In the genomic region with DNA sequence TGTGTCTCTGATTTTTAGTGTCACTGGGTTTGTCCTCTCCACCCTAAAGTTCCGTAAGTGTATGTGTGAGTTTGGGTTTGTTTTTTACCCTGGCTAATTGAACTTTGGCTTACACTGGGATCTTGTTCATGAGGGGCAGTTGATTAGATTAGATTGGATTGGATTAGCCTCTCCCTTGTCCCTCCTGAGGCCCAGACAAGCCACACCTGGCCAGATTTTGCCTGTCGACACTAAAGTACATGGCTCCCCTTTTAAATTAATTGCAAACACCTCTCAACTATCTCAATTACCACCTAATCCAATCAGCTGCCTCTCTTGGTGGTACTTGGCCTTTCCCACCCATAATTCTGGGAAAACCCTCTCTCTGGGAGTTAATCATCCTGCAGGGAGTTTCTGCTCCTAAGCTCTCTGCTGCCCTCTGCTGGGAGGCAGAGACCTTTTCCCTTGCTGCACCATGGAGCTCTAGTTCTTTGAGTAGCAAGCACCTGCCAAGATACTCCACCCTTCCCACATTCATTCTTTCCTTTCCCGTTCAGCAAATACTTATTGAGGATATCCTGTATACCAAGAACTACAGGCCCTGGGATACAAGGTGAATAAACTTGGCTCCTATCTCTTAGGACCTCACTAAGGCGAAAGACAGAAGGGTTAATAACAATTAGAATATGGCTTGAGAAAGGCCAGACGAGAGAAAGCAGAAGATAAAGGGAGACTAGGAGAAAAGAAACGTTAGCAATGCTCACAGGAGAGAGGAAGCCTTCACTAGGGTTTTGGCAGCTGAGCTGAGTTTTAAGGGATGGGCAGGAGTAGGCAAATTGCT, we compare ENCODE assay signal across 8 cellular contexts. TPM values are rescaled to one million over a fixed set of nuclear protein-coding genes. Genes with fewer than 3 reads are reported as not detected.
DNase-seq lines count a peak whose midpoint lies in the region; ATAC-seq and TF ChIP-seq lines count a peak whose summit lies in the region.

No MANE protein-coding gene starts in this region.

- H3K4me3 ChIP-seq in AG09309 (ENCODE audit: control insufficient read depth, low read depth, low read length), result no peak overlapping the region

- DNase-seq in AG09309 (ENCODE audit: low read depth), result peak; percentile 25
- DNase-seq in GOT3 (lab: John Stamatoyannopoulos, UW), result peak; percentile 31
- DNase-seq in NCI-H524 treated with DMSO at 0.1 percent for 48 hours (lab: John Stamatoyannopoulos, UW), result peak; percentile 92
- DNase-seq in activated CD4-positive, alpha-beta memory T cell treated with anti-CD3 and anti-CD28 coated beads for 36 hours, result peak; percentile 70
- peak; percentile 34 for DNase-seq in effector CD8-positive, alpha-beta T cell (lab: John Stamatoyannopoulos, UW)
- DNase-seq in medulla oblongata (ENCODE audit: extremely low spot score), result peak; percentile 84
- DNase-seq in stimulated activated CD8-positive, alpha-beta memory T cell treated with anti-CD3 and anti-CD28 coated beads, Interleukin-15, amount 100 ng/mL, for 24 hours (ENCODE audit: low read depth), result peak; percentile 35

- POLR2A ChIA-PET in activated CD4-positive, alpha-beta memory T cell treated with anti-CD3 and anti-CD28 coated beads for 36 hours (lab: Charles Lee), result interaction anchor here (1.0 kb wide), 1 partner anchor 60 kb away, joined by 4 read pairs; the partner anchor contains the start of gene MPHOSPH6

- no peak for ATAC-seq in GM21381 (IDR thresholded peaks at IDR 0.05; ENCODE audit: unreplicated experiment)

- no peak overlapping the region for H3K27ac Mint-ChIP-seq in activated CD4-positive, alpha-beta memory T cell treated with anti-CD3 and anti-CD28 coated beads for 36 hours

- no peaks in the 10 kb centered on the region for H3K4me1 Mint-ChIP-seq in activated CD4-positive, alpha-beta memory T cell treated with anti-CD3 and anti-CD28 coated beads for 36 hours (ENCODE audit: low read depth)

- peaks cover 10% of the 10 kb centered on the region for H3K27me3 Mint-ChIP-seq in activated CD4-positive, alpha-beta memory T cell treated with anti-CD3 and anti-CD28 coated beads for 36 hours

- TF ChIP-seq CTCF in AG09309 (IDR thresholded peaks at IDR 0.05; ENCODE audit: control insufficient read depth, insufficient read depth, low read depth, low read length, missing control alignments), result peak; percentile 94

- no peak overlapping the region for H3K4me3 Mint-ChIP-seq in activated CD4-positive, alpha-beta memory T cell treated with anti-CD3 and anti-CD28 coated beads for 36 hours

- no peaks in the 10 kb centered on the region for H3K36me3 Mint-ChIP-seq in activated CD4-positive, alpha-beta memory T cell treated with anti-CD3 and anti-CD28 coated beads for 36 hours

- no peaks in the 10 kb centered on the region for H3K9me3 Mint-ChIP-seq in activated CD4-positive, alpha-beta memory T cell treated with anti-CD3 and anti-CD28 coated beads for 36 hours

- intact Hi-C loops in activated CD4-positive, alpha-beta memory T cell treated with anti-CD3 and anti-CD28 coated beads for 36 hours (cut with micrococcal nuclease), result loop anchor here (1.0 to 10.0 kb wide), 4 partner anchors 58 to 340 kb away; partner anchors contain the start of gene MPHOSPH6

- CTCF ChIA-PET in activated CD4-positive, alpha-beta memory T cell treated with anti-CD3 and anti-CD28 coated beads for 36 hours (lab: Charles Lee), result interaction anchor here (0.6 to 8.4 kb wide), 42 partner anchors 10 to 356 kb away, joined by 3 to 88 read pairs (median 4); partner anchors contain the start of genes HSD17B2 and MPHOSPH6

RNA-seq across cellular contexts. Expression of gene MPHOSPH6, which starts 60.0 kb away (rescaled TPM):
- total RNA-seq in activated CD4-positive, alpha-beta memory T cell treated with anti-CD3 and anti-CD28 coated beads for 36 hours, result 10 to 100 TPM; 36.0 to 37.0 TPM

Comparison
In these comparisons a context has a peak if more than half of its experiments do, and no peak if none do; other contexts are left out.
1. DNase-seq: peak in every context shown above with its lines; median percentile 92 in NCI-H524 treated with DMSO at 0.1 percent for 48 hours; 84 in medulla oblongata; 70 in activated CD4-positive, alpha-beta memory T cell treated with anti-CD3 and anti-CD28 coated beads for 36 hours; 35 in stimulated activated CD8-positive, alpha-beta memory T cell treated with anti-CD3 and anti-CD28 coated beads, Interleukin-15, amount 100 ng/mL, for 24 hours; 34 in effector CD8-positive, alpha-beta T cell; 31 in GOT3; 25 in AG09309.